Comparison of ENCODE assay signal across 8 cellular contexts in genomic region chr18:77249583-77250500, GRCh38. TPM values are rescaled to one million over a fixed set of nuclear protein-coding genes. Genes with fewer than 3 reads are reported as not detected.
DNase-seq lines count a peak whose midpoint lies in the region; ATAC-seq and TF ChIP-seq lines count a peak whose summit lies in the region.

Gene GALR1, plus strand, starts transcription at chr18:77249848. Its CDS starts 701 bp downstream, at chr18:77250549.

- TF ChIP-seq POLR2A in breast epithelium (IDR thresholded peaks at IDR 0.05), result no peak

- H3K27ac ChIP-seq in cardiac muscle cell (no peak within 1 kb of the TSS), breast epithelium (no peak within 1 kb of the TSS), mesendoderm (ENCODE audit: low read depth, low read length) (no peak within 1 kb of the TSS), urinary bladder (ENCODE audit: low read depth) (no peak within 1 kb of the TSS), A673 (ENCODE audit: low read depth, low read length, poor library complexity, severe bottlenecking) (no peak within 1 kb of the TSS)

- H3K18ac ChIP-seq in mesendoderm (ENCODE audit: low read length), result no peak within 1 kb of the TSS

- TF ChIP-seq CTCF in cardiac muscle cell (IDR thresholded peaks at IDR 0.05; ENCODE audit: low read depth, low read length) (no peak), breast epithelium (IDR thresholded peaks at IDR 0.05) (no peak), A673 (conservative IDR thresholded peaks at IDR 0.05; ENCODE audit: low read depth, low read length) (no peak)

- peak within 1 kb of the TSS; percentile 48 for H3K4me2 ChIP-seq in mesendoderm (ENCODE audit: low read length)

- no CpG with 5 or more reads among the region's 98 CpGs for WGBS in mesendoderm (ENCODE audit: extremely low coverage, insufficient coverage, low lambda C conversion rate)
- under 1% methylated on average over 98 of the region's 98 CpGs for WGBS in urinary bladder

- POLR2A ChIA-PET in A673 (lab: Charles Lee; ENCODE audit: low non-redundant PET), result no interaction called here

- H3K23ac ChIP-seq in mesendoderm (ENCODE audit: low read length), result no peak within 1 kb of the TSS

- no peak within 1 kb of the TSS for H2BK120ac ChIP-seq in mesendoderm (ENCODE audit: low read depth, low read length)

- H2BK5ac ChIP-seq in mesendoderm (ENCODE audit: low read length), result no peak within 1 kb of the TSS

- no peak within 1 kb of the TSS for H3K9ac ChIP-seq in mesendoderm (ENCODE audit: low read length)

- H3K9me3 ChIP-seq in cardiac muscle cell (ENCODE audit: low read depth) (no peaks in the 10 kb centered on the region), breast epithelium (peaks cover 0 to 10% of the 10 kb centered on the region in 2 donors), A673 (ENCODE audit: low read depth, low read length, poor library complexity, severe bottlenecking) (peaks cover 14% of the 10 kb centered on the region)

- H3K79me1 ChIP-seq in mesendoderm (ENCODE audit: low read length), result no peaks in the 10 kb centered on the region

- H3K4ac ChIP-seq in mesendoderm (ENCODE audit: low read depth, low read length), result no peak within 1 kb of the TSS

- H3K27me3 ChIP-seq in cardiac muscle cell (peaks cover 79% of the 10 kb centered on the region), breast epithelium (peaks cover 0 to 59% of the 10 kb centered on the region in 2 donors), mesendoderm (ENCODE audit: insufficient read depth, low read length, poor library complexity) (peaks cover 31% of the 10 kb centered on the region), A673 (replicated peaks; ENCODE audit: insufficient read depth, low read depth, low read length, poor library complexity) (peaks cover 17% of the 10 kb centered on the region)

- H2BK15ac ChIP-seq in mesendoderm (replicated peaks; ENCODE audit: low read depth), result no peak within 1 kb of the TSS

- BruUV-seq in A673 (replicated peaks; lab: Mats Ljungman, UMichigan), result no TSS peak

- no peak within 1 kb of the TSS for H2AK5ac ChIP-seq in mesendoderm (ENCODE audit: low read length)

- H3K56ac ChIP-seq in mesendoderm (ENCODE audit: low read length), result no peak within 1 kb of the TSS

- no peaks in the 10 kb centered on the region for H3K79me2 ChIP-seq in mesendoderm (ENCODE audit: control insufficient read depth, insufficient read depth, low read length)

- DNase-seq in cardiac muscle cell (ENCODE audit: low read depth in 1 of 2, low spot score in 1 of 2) (peak in 1 of 2 donors; percentile 22), Right ventricle myocardium inferior (ENCODE audit: missing footprints) (no peak), breast epithelium (ENCODE audit: low spot score in 2 of 2) (no peak), mesendoderm (peak; percentile 23), 8988T (no peak), A673 (ENCODE audit: low spot score) (no peak)

- H4K5ac ChIP-seq in mesendoderm (ENCODE audit: low read length), result no peak within 1 kb of the TSS

- H3K4me3 ChIP-seq in cardiac muscle cell (peak within 1 kb of the TSS; percentile 32), breast epithelium (peak within 1 kb of the TSS; percentile 31 to 58 (median 32)), mesendoderm (ENCODE audit: low read length) (no peak within 1 kb of the TSS), urinary bladder (ENCODE audit: low read depth, low read length) (peak within 1 kb of the TSS; percentile 9), A673 (ENCODE audit: low read depth, low read length, poor library complexity, severe bottlenecking) (no peak within 1 kb of the TSS)

- no peak within 1 kb of the TSS for H4K8ac ChIP-seq in mesendoderm (ENCODE audit: low read depth, low read length)

- H3K36me3 ChIP-seq in cardiac muscle cell (no peaks in the 10 kb centered on the region), breast epithelium (no peaks in the 10 kb centered on the region), mesendoderm (ENCODE audit: control insufficient read depth, insufficient read depth, low read length) (no peaks in the 10 kb centered on the region), urinary bladder (ENCODE audit: insufficient read depth) (no peaks in the 10 kb centered on the region), A673 (ENCODE audit: insufficient read depth, low read length, poor library complexity, severe bottlenecking) (no peaks in the 10 kb centered on the region)

- ATAC-seq in Right ventricle myocardium inferior (no peak), HG03378 (IDR thresholded peaks at IDR 0.05; ENCODE audit: unreplicated experiment) (no peak)

- CTCF ChIA-PET in A673 (lab: Charles Lee), result no interaction called here

- intact Hi-C loops in Right ventricle myocardium inferior (cut with DNase I) (no loop called here), breast epithelium (cut with DNase I; ENCODE audit: low total_unique reads) (no loop called here), A673 (cut with micrococcal nuclease; ENCODE audit: unreplicated experiment) (no loop called here)

- H3K4me1 ChIP-seq in cardiac muscle cell (ENCODE audit: low read depth) (no peaks in the 10 kb centered on the region), breast epithelium (peaks cover 0 to 10% of the 10 kb centered on the region in 2 donors), mesendoderm (ENCODE audit: control insufficient read depth, low read depth, low read length) (peaks cover 3% of the 10 kb centered on the region), urinary bladder (ENCODE audit: insufficient read depth) (no peaks in the 10 kb centered on the region), A673 (ENCODE audit: insufficient read depth, low read length, poor library complexity, severe bottlenecking) (no peaks in the 10 kb centered on the region)

RNA-seq across cellular contexts. Expression of gene GALR1, which starts in this region (rescaled TPM):
- total RNA-seq in cardiac muscle cell (not detected in 2 replicates), Right ventricle myocardium inferior (not detected), breast epithelium (under 1 TPM in 2 of 3 donors, not detected in 1; under 0.01 TPM), urinary bladder (1.1 TPM), A673 (2021) (not detected in 2 replicates)
- polyA plus RNA-seq in cardiac muscle cell (not detected in 2 replicates), urinary bladder (0.25 TPM)
- polyA plus RNA-seq in mesendoderm (2013, experiment 1 of 2), result 0.01 TPM
- under 0.01 TPM for polyA plus RNA-seq in mesendoderm (2013, experiment 2 of 2)

Comparison
In these comparisons a context has a peak if more than half of its experiments do, and no peak if none do; other contexts are left out.
1. H3K4me3 ChIP-seq: peak in cardiac muscle cell (single experiment), breast epithelium (3 of 3) and urinary bladder (single experiment); none in mesendoderm (single experiment) and A673 (single experiment).